ENCODE assay signal across 8 cellular contexts in genomic region chr19:57813919-57814504, GRCh38. TPM values are rescaled to one million over a fixed set of nuclear protein-coding genes. Genes with fewer than 3 reads are reported as not detected.
DNase-seq lines count a peak whose midpoint lies in the region; ATAC-seq, FAIRE-seq and TF ChIP-seq lines count a peak whose summit lies in the region.

No MANE protein-coding gene starts in this region.

- H3K36me3 ChIP-seq in SK-N-SH (replicated peaks in 1 of 2; ENCODE audit: control insufficient read depth in 1 of 2, insufficient read depth in 2 of 2, low read length in 1 of 2) (peaks cover 7 to 9% of the 10 kb centered on the region in 2 experiments), psoas muscle (ENCODE audit: insufficient read depth in 1 of 2, low read depth in 1 of 2) (peaks cover 0 to 33% of the 10 kb centered on the region in 2 donors)

- ATAC-seq in psoas muscle (peak; percentile 17 to 42 (median 20)), HG03175 (IDR thresholded peaks at IDR 0.05; ENCODE audit: unreplicated experiment) (no peak)

- peaks cover 18% of the 10 kb centered on the region; the same call in 1 of the 2 replicates for H3K79me2 ChIP-seq in SK-N-SH (ENCODE audit: insufficient read depth)

- H3K9ac ChIP-seq in SK-N-SH: peak overlapping the region; percentile 75

- TF ChIP-seq CTCF in SK-N-SH (IDR thresholded peaks at IDR 0.05) (no peak), fibroblast of villous mesenchyme (IDR thresholded peaks at IDR 0.05; ENCODE audit: insufficient read depth, low read depth, low read length) (no peak), psoas muscle (IDR thresholded peaks at IDR 0.05) (no peak)

- no peaks in the 10 kb centered on the region for H3K9me2 ChIP-seq in SK-N-SH

- CTCF ChIA-PET in SK-N-SH (lab: Yijun Ruan, JAX): no interaction called here

- no peak for TF ChIP-seq POLR2A in H54 (IDR thresholded peaks at IDR 0.05; ENCODE audit: low read depth, low read length)

- H3K27me3 ChIP-seq in SK-N-SH (ENCODE audit: insufficient read depth): no peaks in the 10 kb centered on the region
- H3K27me3 ChIP-seq in psoas muscle (ENCODE audit: insufficient read depth in 3 of 3, low read length in 2 of 3): no peaks in the 10 kb centered on the region

- no peaks in the 10 kb centered on the region for H4K20me1 ChIP-seq in SK-N-SH (ENCODE audit: insufficient read depth)

- H3K4me2 ChIP-seq in SK-N-SH: peak overlapping the region; percentile 78

- H3K4me3 ChIP-seq in GM08714 (ENCODE audit: low read length) (peak overlapping the region; percentile 80), SK-N-SH (ENCODE audit: low read depth in 2 of 2, low read length in 1 of 2) (peak overlapping the region; percentile 82 to 90), fibroblast of villous mesenchyme (ENCODE audit: low read depth, low read length) (peak overlapping the region; percentile 88), psoas muscle (peak overlapping the region; percentile 92)

- H3K4me1 ChIP-seq in SK-N-SH (ENCODE audit: control insufficient read depth in 1 of 2, insufficient read depth in 2 of 2, low read depth in 1 of 2, low read length in 1 of 2) (peaks cover 0 to 7% of the 10 kb centered on the region in 2 experiments; a peak in 1 of 4 replicates), psoas muscle (peaks cover 19% of the 10 kb centered on the region)

- no peak for TF ChIP-seq RAD21 in SK-N-SH (IDR thresholded peaks at IDR 0.05; ENCODE audit: low read length)

- H2AFZ ChIP-seq in SK-N-SH (ENCODE audit: low read depth): peak overlapping the region; percentile 81

- TF ChIP-seq EP300 in SK-N-SH (IDR thresholded peaks at IDR 0.05; ENCODE audit: borderline replicate concordance in 1 of 2, low read depth in 1 of 2, low read length in 1 of 2): no peak

- peak overlapping the region; percentile 49 to 67; a peak in 2 of 4 replicates for H3K27ac ChIP-seq in SK-N-SH (ENCODE audit: low read depth in 2 of 2, low read length in 1 of 2)
- H3K27ac ChIP-seq in psoas muscle: peak overlapping the region; percentile 82

- DNase-seq in SK-N-SH (no peak), fibroblast of villous mesenchyme (ENCODE audit: low read depth) (no peak), psoas muscle (no peak), H54 (ENCODE audit: insufficient read length, low spot score) (no peak), HK-2 (ENCODE audit: unreplicated experiment) (no peak), NCI-H2107 (lab: John Stamatoyannopoulos, UW) (no peak)

- intact Hi-C loops in psoas muscle (cut with DNase I): no loop called here

- no peak for FAIRE-seq in H54 (lab: Jason Lieb, UNC)

- POLR2A ChIA-PET in SK-N-SH (lab: Yijun Ruan, JAX): interaction anchor here (1.2 to 1.4 kb wide), 2 partner anchors 181 to 245 kb away, joined by 3 read pairs; partner anchors contain the start of genes ZNF135 and ZNF211

- 30% methylated on average over 13 of the region's 13 CpGs for WGBS in SK-N-SH (ENCODE audit: low lambda C conversion rate)
- WGBS in psoas muscle, 3 donors: 15 to 20% (median 18%) methylated on average over 11 to 13 of the region's 13 CpGs

- H3K9me3 ChIP-seq in SK-N-SH: no peaks in the 10 kb centered on the region
- H3K9me3 ChIP-seq in psoas muscle: no peaks in the 10 kb centered on the region

- H3F3A ChIP-seq in SK-N-SH (replicated peaks; ENCODE audit: insufficient read depth): no peaks in the 10 kb centered on the region

TF ChIP-seq in SK-N-SH, 30 proteins besides CTCF, POLR2A, EP300 and RAD21:
- TF ChIP-seq ELF1 (IDR thresholded peaks at IDR 0.05) (no peak), TEAD4 (IDR thresholded peaks at IDR 0.05; ENCODE audit: borderline replicate concordance, insufficient read depth) (no peak), FOXJ3 (CRISPR knock-in tag; IDR thresholded peaks at IDR 0.05) (no peak), RXRA (IDR thresholded peaks at IDR 0.05; ENCODE audit: borderline replicate concordance, low read depth) (no peak), YY1 (IDR thresholded peaks at IDR 0.05; ENCODE audit: low read depth) (no peak), CHD2 (IDR thresholded peaks at IDR 0.05; ENCODE audit: low read length, partially characterized antibody) (no peak), PBX3 (IDR thresholded peaks at IDR 0.05) (no peak), GATA2 (CRISPR knock-in tag; IDR thresholded peaks at IDR 0.05) (no peak), JUND (IDR thresholded peaks at IDR 0.05) (no peak), FOSL2 (IDR thresholded peaks at IDR 0.05; ENCODE audit: borderline replicate concordance, low read depth) (no peak), NFIC (IDR thresholded peaks at IDR 0.05; ENCODE audit: borderline replicate concordance) (no peak), SIN3A (IDR thresholded peaks at IDR 0.05; ENCODE audit: borderline replicate concordance, low read depth, low read length) (no peak), MAX (IDR thresholded peaks at IDR 0.05; ENCODE audit: low read depth) (no peak), USF1 (IDR thresholded peaks at IDR 0.05; ENCODE audit: borderline replicate concordance, low read depth) (no peak), RCOR1 (IDR thresholded peaks at IDR 0.05; ENCODE audit: low read length) (no peak), FOXM1 (IDR thresholded peaks at IDR 0.05; ENCODE audit: low read depth) (no peak), GABPA (IDR thresholded peaks at IDR 0.05; ENCODE audit: low read depth) (no peak), REST (IDR thresholded peaks at IDR 0.05; ENCODE audit: low read depth, low read length) (no peak)
TF ChIP-seq in SK-N-SH: peak in this region for 0.

RNA-seq across cellular contexts. Expression of gene ZNF552, which starts 0.7 kb away (rescaled TPM):
- polyA plus RNA-seq in SK-N-SH (2012; rRNA removed) (3.2 and 4.4 TPM in 2 replicates), psoas muscle (1 to 10 TPM; 1.8 to 6.1 (median 3.5) TPM)
- 2.0 and 2.8 TPM in 2 replicates for polyA plus RNA-seq in SK-N-SH (2012; cell fraction: cytosol; rRNA removed)
- 13.4 and 15.9 TPM in 2 replicates for polyA plus RNA-seq in SK-N-SH (2012; cell fraction: nucleus; rRNA removed)
- total RNA-seq in fibroblast of villous mesenchyme (7.4 and 12.1 TPM in 2 replicates), psoas muscle (1 to 10 TPM; 1.2 to 4.1 (median 2.4) TPM)

RNA-seq across cellular contexts. Expression of gene ZNF587B, which starts 16.1 kb away (rescaled TPM):
- polyA plus RNA-seq in SK-N-SH (2012; rRNA removed) (2.4 and 4.5 TPM in 2 replicates), psoas muscle (1 to 10 TPM; 1.4 to 7.0 (median 3.9) TPM)
- polyA plus RNA-seq in SK-N-SH (2012; cell fraction: cytosol; rRNA removed): 1.1 TPM in 2 replicates
- 9.4 and 15.1 TPM in 2 replicates for polyA plus RNA-seq in SK-N-SH (2012; cell fraction: nucleus; rRNA removed)
- total RNA-seq in fibroblast of villous mesenchyme (25.1 and 28.1 TPM in 2 replicates), psoas muscle (1 to 10 TPM; 3.9 to 7.9 (median 5.9) TPM)

RNA-seq across cellular contexts. Expression of gene ZNF587, which starts 35.6 kb away (rescaled TPM):
- polyA plus RNA-seq in SK-N-SH (2012; rRNA removed) (7.4 and 12.1 TPM in 2 replicates), psoas muscle (10 to 100 TPM in 1 of 3 donors, 1 to 10 TPM in 2; 2.5 to 11.2 (median 4.6) TPM)
- polyA plus RNA-seq in SK-N-SH (2012; cell fraction: cytosol; rRNA removed): 4.2 and 5.4 TPM in 2 replicates
- 21.2 and 40.0 TPM in 2 replicates for polyA plus RNA-seq in SK-N-SH (2012; cell fraction: nucleus; rRNA removed)
- total RNA-seq in fibroblast of villous mesenchyme (22.2 and 29.8 TPM in 2 replicates), psoas muscle (10 to 100 TPM; 14.0 to 15.3 (median 14.9) TPM)

RNA-seq across cellular contexts. Expression of gene ZNF586, which starts 44.5 kb away (rescaled TPM):
- polyA plus RNA-seq in SK-N-SH (2012; rRNA removed) (3.5 and 3.7 TPM in 2 replicates), psoas muscle (10 to 100 TPM in 1 of 3 donors, 1 to 10 TPM in 2; 7.1 to 10.5 (median 8.6) TPM)
- polyA plus RNA-seq in SK-N-SH (2012; cell fraction: cytosol; rRNA removed): 3.4 and 4.2 TPM in 2 replicates
- 7.5 and 8.2 TPM in 2 replicates for polyA plus RNA-seq in SK-N-SH (2012; cell fraction: nucleus; rRNA removed)
- total RNA-seq in fibroblast of villous mesenchyme (12.2 and 22.9 TPM in 2 replicates), psoas muscle (10 to 100 TPM; 10.9 to 14.1 (median 12.1) TPM)
